In the genomic region with DNA sequence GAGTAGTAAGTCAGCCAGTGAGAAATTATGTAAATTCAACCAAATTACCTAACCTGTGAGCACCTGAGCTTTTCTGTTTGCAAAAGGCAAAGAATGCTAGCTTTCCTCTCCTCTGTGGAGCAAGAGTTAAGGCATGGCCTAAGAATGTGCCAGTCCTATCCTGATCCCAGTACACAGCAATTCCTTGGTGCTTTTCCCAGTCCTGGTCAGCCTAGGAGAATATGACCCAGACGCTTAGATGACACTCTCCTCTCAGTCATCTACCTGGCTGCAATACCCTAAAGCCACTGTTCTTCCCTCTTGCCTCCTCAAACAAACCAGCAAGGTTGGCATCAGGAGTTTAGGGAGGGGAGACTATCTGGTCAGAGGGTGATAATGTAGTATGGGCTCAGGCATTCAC, we compare ENCODE assay signal across 1 cellular context.
TF ChIP-seq lines count a peak whose summit lies in the region.

No MANE protein-coding gene starts in this region.

TF ChIP-seq in IMR-90, 13 proteins besides CTCF, POLR2A, EP300 and RAD21 (continued from another document):
- TF ChIP-seq, protein P1, sequence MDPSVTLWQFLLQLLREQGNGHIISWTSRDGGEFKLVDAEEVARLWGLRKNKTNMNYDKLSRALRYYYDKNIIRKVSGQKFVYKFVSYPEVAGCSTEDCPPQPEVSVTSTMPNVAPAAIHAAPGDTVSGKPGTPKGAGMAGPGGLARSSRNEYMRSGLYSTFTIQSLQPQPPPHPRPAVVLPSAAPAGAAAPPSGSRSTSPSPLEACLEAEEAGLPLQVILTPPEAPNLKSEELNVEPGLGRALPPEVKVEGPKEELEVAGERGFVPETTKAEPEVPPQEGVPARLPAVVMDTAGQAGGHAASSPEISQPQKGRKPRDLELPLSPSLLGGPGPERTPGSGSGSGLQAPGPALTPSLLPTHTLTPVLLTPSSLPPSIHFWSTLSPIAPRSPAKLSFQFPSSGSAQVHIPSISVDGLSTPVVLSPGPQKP (IDR thresholded peaks at IDR 0.05; ENCODE audit: borderline replicate concordance, low read depth, low read length) = no peak
- TF ChIP-seq CHD1 (IDR thresholded peaks at IDR 0.05; ENCODE audit: low read depth, low read length) (no peak), SMC3 (IDR thresholded peaks at IDR 0.05; ENCODE audit: low read depth, low read length) (no peak), USF2 (IDR thresholded peaks at IDR 0.05; ENCODE audit: low read depth, low read length) (no peak), RCOR1 (IDR thresholded peaks at IDR 0.05; ENCODE audit: insufficient replicate concordance, low read length) (no peak), CEBPB (IDR thresholded peaks at IDR 0.05; ENCODE audit: low read depth, low read length) (no peak), MXI1 (IDR thresholded peaks at IDR 0.05; ENCODE audit: borderline replicate concordance, low read depth, low read length) (no peak), BHLHE40 (IDR thresholded peaks at IDR 0.05; ENCODE audit: low read depth, low read length) (no peak), NFE2L2 (IDR thresholded peaks at IDR 0.05; ENCODE audit: low read depth, low read length) (no peak), MAFK (IDR thresholded peaks at IDR 0.05; ENCODE audit: low read depth, low read length) (no peak), MAZ (IDR thresholded peaks at IDR 0.05; ENCODE audit: borderline replicate concordance, low read depth, low read length) (no peak)
